In genomic region chr11:47992959-47993820, GRCh38 we compare ENCODE assay signal across 9 cellular contexts.
DNase-seq lines count a peak whose midpoint lies in the region; ATAC-seq lines count a peak whose summit lies in the region.
"Had no signal": no experiment of that assay in that cellular context is flagged by ENCODE, and none has a peak within 500 bp of the region (broad histone marks: within the 10 kb centered on the region; RNA-seq: fewer than 3 reads in every experiment).

No MANE protein-coding gene starts in this region.

- DNase-seq in stimulated activated naive CD8-positive, alpha-beta T cell treated with anti-CD3 and anti-CD28 coated beads, Interleukin-15, Interleukin-2, amounts not matched to agents 100 U/mL and 50 U/mL, for 24 hours, result no peak
- DNase-seq in SW480 (ENCODE audit: low spot score), result peak; percentile 61
- DNase-seq in glomerular visceral epithelial cell (ENCODE audit: extremely low spot score), result peak; percentile 91
- no peak for DNase-seq in pons (ENCODE audit: low spot score)
- DNase-seq in NCI-H2107 treated with DMSO at 0.1 percent for 48 hours (lab: John Stamatoyannopoulos, UW; ENCODE audit: unreplicated experiment), result no peak
- no peak for DNase-seq in cortex of kidney (lab: John Stamatoyannopoulos, UW)
- DNase-seq: C1 segment of cervical spinal cord had no signal

- no peak for ATAC-seq in stimulated activated naive CD8-positive, alpha-beta T cell treated with anti-CD3 and anti-CD28 coated beads, Interleukin-15, Interleukin-2, amounts not matched to agents 100 U/mL and 50 U/mL, for 24 hours
- ATAC-seq in GM19324 (IDR thresholded peaks at IDR 0.05; ENCODE audit: low FRiP score, unreplicated experiment), result no peak

- H3K27ac Mint-ChIP-seq in stimulated activated naive CD8-positive, alpha-beta T cell treated with anti-CD3 and anti-CD28 coated beads, Interleukin-15, Interleukin-2, amounts not matched to agents 100 ng/mL and 50 ng/mL, for 24 hours, result peak overlapping the region; percentile 61

- H3K27me3 Mint-ChIP-seq in stimulated activated naive CD8-positive, alpha-beta T cell treated with anti-CD3 and anti-CD28 coated beads, Interleukin-15, Interleukin-2, amounts not matched to agents 100 ng/mL and 50 ng/mL, for 24 hours, result no peaks in the 10 kb centered on the region

- H3K9me3 Mint-ChIP-seq in stimulated activated naive CD8-positive, alpha-beta T cell treated with anti-CD3 and anti-CD28 coated beads, Interleukin-15, Interleukin-2, amounts not matched to agents 100 ng/mL and 50 ng/mL, for 24 hours, result no peaks in the 10 kb centered on the region

- no peak overlapping the region for H3K4me3 Mint-ChIP-seq in stimulated activated naive CD8-positive, alpha-beta T cell treated with anti-CD3 and anti-CD28 coated beads, Interleukin-15, Interleukin-2, amounts not matched to agents 100 ng/mL and 50 ng/mL, for 24 hours

- peaks cover 59% of the 10 kb centered on the region for H3K4me1 Mint-ChIP-seq in stimulated activated naive CD8-positive, alpha-beta T cell treated with anti-CD3 and anti-CD28 coated beads, Interleukin-15, Interleukin-2, amounts not matched to agents 100 ng/mL and 50 ng/mL, for 24 hours (ENCODE audit: low read depth)

- peaks cover 9% of the 10 kb centered on the region for H3K36me3 Mint-ChIP-seq in stimulated activated naive CD8-positive, alpha-beta T cell treated with anti-CD3 and anti-CD28 coated beads, Interleukin-15, Interleukin-2, amounts not matched to agents 100 ng/mL and 50 ng/mL, for 24 hours (ENCODE audit: low read depth)

Comparison
In these comparisons a context has a peak if more than half of its experiments do, and no peak if none do; other contexts are left out.
1. DNase-seq: peak in SW480 (single experiment) and glomerular visceral epithelial cell (single experiment); none in stimulated activated naive CD8-positive, alpha-beta T cell treated with anti-CD3 and anti-CD28 coated beads, Interleukin-15, Interleukin-2, amounts not matched to agents 100 U/mL and 50 U/mL, for 24 hours (single experiment), pons (single experiment), NCI-H2107 treated with DMSO at 0.1 percent for 48 hours (single experiment) and cortex of kidney (single experiment).